Comparison of ENCODE assay signal across 1 cellular context in the genomic region with DNA sequence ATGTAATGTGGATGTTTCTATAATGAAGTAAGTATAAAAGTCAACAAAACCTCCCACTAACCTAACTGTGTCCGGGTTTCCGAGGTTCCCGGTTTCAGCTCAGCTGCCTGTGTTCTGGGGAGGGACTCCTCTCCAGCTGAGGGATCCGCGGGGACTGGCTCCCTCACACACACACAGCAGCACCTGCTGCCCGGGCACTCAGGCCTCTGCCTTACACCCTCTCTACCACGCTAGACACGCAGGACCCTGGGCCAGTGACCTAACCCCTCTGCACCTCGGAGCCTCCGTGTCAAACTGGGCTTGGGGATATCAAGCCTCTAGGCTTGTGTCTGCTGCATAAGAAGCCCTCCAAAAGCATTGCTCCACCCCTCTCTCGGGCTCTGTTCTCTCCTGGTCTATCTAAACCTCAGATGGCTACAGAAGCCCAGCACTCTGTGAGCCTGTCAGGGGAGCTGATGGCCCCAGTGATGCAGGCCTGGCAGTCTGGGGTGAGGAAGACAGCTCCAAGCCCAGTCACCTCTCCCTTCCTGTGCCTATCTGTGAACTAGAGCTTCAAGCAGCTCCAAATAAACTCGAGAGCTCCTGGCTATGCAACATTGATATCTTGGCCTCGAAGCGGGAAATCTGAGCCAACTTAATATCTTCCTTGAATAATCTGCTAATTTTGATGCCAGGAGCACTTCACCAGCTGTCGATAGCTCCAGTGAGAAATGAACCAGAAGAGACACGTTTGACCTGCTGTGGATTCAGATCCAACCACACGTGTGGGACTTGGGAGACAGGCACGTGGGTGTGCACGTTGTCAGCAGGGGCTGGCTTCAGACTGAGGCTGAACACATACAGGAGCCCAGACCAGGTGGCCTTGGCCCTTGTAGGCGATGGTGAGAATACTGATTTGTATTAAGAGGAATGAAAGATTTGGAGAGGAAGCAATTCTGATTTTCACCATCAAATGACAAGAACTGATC.
TF ChIP-seq lines count a peak whose summit lies in the region.

No MANE protein-coding gene starts in this region.

TF ChIP-seq in HepG2, 621 proteins besides CTCF, POLR2A, EP300 and RAD21:
- TF ChIP-seq MNT (IDR thresholded peaks at IDR 0.05) (peak; percentile 39; the same call in 1 of the 2 replicates), EED (CRISPR knock-in tag; IDR thresholded peaks at IDR 0.05) (no peak), TFAP4 (IDR thresholded peaks at IDR 0.05; ENCODE audit: borderline replicate concordance, low read depth) (no peak)
